ENCODE assay signal across 12 cellular contexts in genomic region chrX:65745992-65746391, GRCh38.
DNase-seq lines count a peak whose midpoint lies in the region; ATAC-seq and TF ChIP-seq lines count a peak whose summit lies in the region.
"Had no signal": no experiment of that assay in that cellular context is flagged by ENCODE, and none has a peak within 500 bp of the region (broad histone marks: within the 10 kb centered on the region; RNA-seq: fewer than 3 reads in every experiment).

No MANE protein-coding gene starts in this region.

- no peak overlapping the region for H3K4me3 ChIP-seq in CD8-positive, alpha-beta memory T cell (ENCODE audit: low read length)
- H3K4me3 ChIP-seq in HL-60 (replicated peaks; ENCODE audit: insufficient read depth, low read length): no peak overlapping the region
- H3K4me3 ChIP-seq in vagina: no peak overlapping the region
- H3K4me3 ChIP-seq: psoas muscle had no signal

- no peak for TF ChIP-seq POLR2A in vagina (IDR thresholded peaks at IDR 0.05)

- peak overlapping the region in 1 of 7 donors; percentile 37 for H3K4me3 Mint-ChIP-seq in CD8-positive, alpha-beta memory T cell
- H3K4me3 Mint-ChIP-seq in immature natural killer cell: peak overlapping the region in 1 of 5 donors; percentile 9
- H3K4me3 Mint-ChIP-seq: activated CD4-positive, alpha-beta memory T cell treated with anti-CD3 and anti-CD28 coated beads, Interleukin-2, amount 10 ng/mL, durations not matched to agents 7 days and 5 days had no signal

- peaks cover 18% of the 10 kb centered on the region for H3K4me1 ChIP-seq in CD8-positive, alpha-beta memory T cell (ENCODE audit: insufficient read depth, low read length)
- no peaks in the 10 kb centered on the region for H3K4me1 ChIP-seq in vagina
- H3K4me1 ChIP-seq: psoas muscle had no signal

- H3K36me3 Mint-ChIP-seq in CD8-positive, alpha-beta memory T cell: peaks cover 4 to 21% (median 7%) of the 10 kb centered on the region in 3 donors
- peaks cover 0 to 25% (median 7%) of the 10 kb centered on the region in 3 donors for H3K36me3 Mint-ChIP-seq in immature natural killer cell

- no peaks in the 10 kb centered on the region for H3K27me3 Mint-ChIP-seq in CD8-positive, alpha-beta memory T cell
- H3K27me3 Mint-ChIP-seq in immature natural killer cell (ENCODE audit: low read depth in 3 of 3): peaks cover 2 to 4% (median 3%) of the 10 kb centered on the region in 3 donors
- H3K27me3 Mint-ChIP-seq: activated CD4-positive, alpha-beta memory T cell treated with anti-CD3 and anti-CD28 coated beads, Interleukin-2, amount 10 ng/mL, durations not matched to agents 7 days and 5 days had no signal

- ATAC-seq in GM18502 (IDR thresholded peaks at IDR 0.05; ENCODE audit: poor library complexity, unreplicated experiment): no peak
- ATAC-seq: left lobe of liver, psoas muscle had no signal

- no peaks in the 10 kb centered on the region for H3K27me3 ChIP-seq in CD8-positive, alpha-beta memory T cell (ENCODE audit: insufficient read depth, low read length, poor library complexity, severe bottlenecking)
- H3K27me3 ChIP-seq in HL-60 (ENCODE audit: insufficient read depth, poor library complexity, severe bottlenecking): no peaks in the 10 kb centered on the region
- H3K27me3 ChIP-seq in vagina: no peaks in the 10 kb centered on the region

- H3K4me1 Mint-ChIP-seq in CD8-positive, alpha-beta memory T cell: peaks cover 54 to 66% (median 66%) of the 10 kb centered on the region in 3 donors
- H3K4me1 Mint-ChIP-seq in immature natural killer cell: peaks cover 48 to 77% of the 10 kb centered on the region in 2 donors

- TF ChIP-seq CTCF in HL-60 (IDR thresholded peaks at IDR 0.05; ENCODE audit: insufficient read depth, low read length) (no peak), VCaP (conservative IDR thresholded peaks at IDR 0.05) (peak; percentile 35; the same call in 1 of the 2 replicates), vagina (IDR thresholded peaks at IDR 0.05) (no peak)

- H3K27ac ChIP-seq in CD8-positive, alpha-beta memory T cell (ENCODE audit: low read depth, low read length): no peak overlapping the region
- H3K27ac ChIP-seq in HL-60 (replicated peaks) (peak overlapping the region; percentile 37), VCaP (no peak overlapping the region), vagina (no peak overlapping the region)
- H3K27ac ChIP-seq: psoas muscle had no signal

- POLR2A ChIA-PET in CD8-positive, alpha-beta memory T cell (lab: Charles Lee): no interaction called here

- peak overlapping the region; percentile 11 to 77 (median 52) for H3K27ac Mint-ChIP-seq in CD8-positive, alpha-beta memory T cell
- H3K27ac Mint-ChIP-seq in immature natural killer cell: peak overlapping the region; percentile 31 to 78 (median 72)

- H3K36me3 ChIP-seq in CD8-positive, alpha-beta memory T cell (ENCODE audit: insufficient read depth, low read length): no peaks in the 10 kb centered on the region
- H3K36me3 ChIP-seq in vagina: no peaks in the 10 kb centered on the region

- CTCF ChIA-PET in CD8-positive, alpha-beta memory T cell (lab: Charles Lee): no interaction called here

- no peaks in the 10 kb centered on the region for H3K9me3 ChIP-seq in CD8-positive, alpha-beta memory T cell (ENCODE audit: low read length)
- no peaks in the 10 kb centered on the region for H3K9me3 ChIP-seq in vagina
- H3K9me3 ChIP-seq: psoas muscle had no signal

- intact Hi-C loops in vagina (cut with DNase I): no loop called here

- H3K9me3 Mint-ChIP-seq in CD8-positive, alpha-beta memory T cell: no peaks in the 10 kb centered on the region
- no peaks in the 10 kb centered on the region for H3K9me3 Mint-ChIP-seq in immature natural killer cell
- H3K9me3 Mint-ChIP-seq: activated CD4-positive, alpha-beta memory T cell treated with anti-CD3 and anti-CD28 coated beads, Interleukin-2, amount 10 ng/mL, durations not matched to agents 7 days and 5 days had no signal

- no peak for DNase-seq in CD8-positive, alpha-beta memory T cell
- peak in 1 of 2 experiments; percentile 55 for DNase-seq in HL-60 (ENCODE audit: low read depth in 1 of 2, low spot score in 1 of 2)
- no peak for DNase-seq in immature natural killer cell
- DNase-seq in H4 (ENCODE audit: low spot score): no peak
- DNase-seq in vagina (ENCODE audit: extremely low spot score in 2 of 2): no peak
- DNase-seq in EL: no peak
- DNase-seq: activated CD4-positive, alpha-beta memory T cell treated with anti-CD3 and anti-CD28 coated beads, Interleukin-2, amount 10 ng/mL, durations not matched to agents 7 days and 5 days; NCI-H1436 treated with DMSO at 0.1 percent for 48 hours; psoas muscle had no signal
